In the genomic region with DNA sequence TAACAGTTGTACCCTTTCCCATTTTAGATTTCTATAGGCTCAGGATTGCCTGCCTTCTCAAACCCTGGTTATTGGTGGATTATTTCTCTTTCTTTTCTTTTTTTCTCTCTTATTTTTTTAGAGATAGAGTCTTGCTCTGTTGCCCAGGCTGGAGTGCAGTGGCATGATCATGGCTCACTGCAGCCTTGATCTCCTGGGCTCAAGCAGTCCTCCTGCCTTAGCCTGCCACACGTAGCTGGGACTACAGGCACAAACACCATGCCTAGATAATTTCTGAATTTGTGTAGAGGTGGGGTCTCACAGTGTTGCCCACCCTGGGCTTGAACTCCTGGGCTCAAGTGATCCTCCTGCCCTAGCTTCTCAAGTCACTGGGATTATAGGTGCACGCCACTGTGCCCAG, we compare ENCODE assay signal across 17 cellular contexts.
"Had no signal": no experiment of that assay in that cellular context is flagged by ENCODE, and none has a peak within 500 bp of the region (broad histone marks: within the 10 kb centered on the region; RNA-seq: fewer than 3 reads in every experiment).

No MANE protein-coding gene starts in this region.

- H3K36me3 Mint-ChIP-seq: natural killer cell had no signal

- H3K27me3 Mint-ChIP-seq: effector memory CD8-positive, alpha-beta T cell had no signal

- H3K9me3 Mint-ChIP-seq: activated naive CD4-positive, alpha-beta T cell treated with anti-CD3 and anti-CD28 coated beads, Interleukin-2, amount 50 U/mL, for 72 hours; effector memory CD8-positive, alpha-beta T cell; natural killer cell; T-helper 1 cell treated with Interleukin-12 subunit alpha and Interleukin-12 subunit beta and Interleukin-4 antibody, amounts not matched to agents 30 μg/mL and 1 μg/mL, for 36 hours had no signal

- H3K4me3 Mint-ChIP-seq: effector memory CD8-positive, alpha-beta T cell; natural killer cell; T-helper 1 cell treated with Interleukin-12 subunit alpha and Interleukin-12 subunit beta and Interleukin-4 antibody, amounts not matched to agents 30 μg/mL and 1 μg/mL, for 36 hours had no signal

- H3K4me3 ChIP-seq: adrenal gland, hepatocyte, transverse colon had no signal

- H3K9me3 ChIP-seq: adrenal gland, transverse colon had no signal

- H3K27ac Mint-ChIP-seq: activated naive CD4-positive, alpha-beta T cell treated with anti-CD3 and anti-CD28 coated beads, Interleukin-2, amount 50 U/mL, for 72 hours; natural killer cell; T-helper 1 cell treated with Interleukin-12 subunit alpha and Interleukin-12 subunit beta and Interleukin-4 antibody, amounts not matched to agents 30 μg/mL and 1 μg/mL, for 36 hours had no signal

- DNase-seq: activated CD4-positive, alpha-beta T cell treated with anti-CD3 and anti-CD28 coated beads for 1 hour; activated CD8-positive, alpha-beta memory T cell treated with anti-CD3 and anti-CD28 coated beads for 24 hours; activated CD8-positive, alpha-beta memory T cell treated with anti-CD3 and anti-CD28 coated beads, Interleukin-2, amount 50 U/mL, for 48 hours; activated gamma-delta T cell treated with Interleukin-2 at 50 U/mL for 16 hours; adrenal gland; effector memory CD8-positive, alpha-beta T cell; foreskin keratinocyte; mesendoderm; natural killer cell; nucleus accumbens; stimulated activated CD4-positive, alpha-beta T cell treated with anti-CD3 and anti-CD28 coated beads, Interleukin-2, amount 100 ng/mL, for 24 hours; stimulated activated naive CD8-positive, alpha-beta T cell treated with anti-CD3 and anti-CD28 coated beads, Interleukin-15, Interleukin-2, amounts not matched to agents 100 U/mL and 50 U/mL, for 24 hours; transverse colon had no signal

- ATAC-seq: activated naive CD4-positive, alpha-beta T cell treated with anti-CD3 and anti-CD28 coated beads, Interleukin-2, amount 50 U/mL, for 72 hours; effector memory CD8-positive, alpha-beta T cell; foreskin keratinocyte; natural killer cell; stimulated activated naive CD8-positive, alpha-beta T cell treated with anti-CD3 and anti-CD28 coated beads, Interleukin-15, Interleukin-2, amounts not matched to agents 100 U/mL and 50 U/mL, for 24 hours had no signal

- H3K36me3 ChIP-seq: adrenal gland, transverse colon had no signal

- H2AFZ ChIP-seq: hepatocyte had no signal

- H3K4me2 ChIP-seq: hepatocyte had no signal

- H3K27me3 ChIP-seq: adrenal gland, foreskin keratinocyte, hepatocyte, transverse colon had no signal

- H3K27ac ChIP-seq: adrenal gland, epithelial cell of prostate, foreskin keratinocyte, hepatocyte, transverse colon had no signal
